In genomic region chrX:54359408-54359807, GRCh38 we compare ENCODE assay signal across 10 cellular contexts. TPM values are rescaled to one million over a fixed set of nuclear protein-coding genes. Genes with fewer than 3 reads are reported as not detected.
A peak's percentile ranks its signal among the peaks of the same experiment; 100 is the strongest.
DNase-seq lines count a peak whose midpoint lies in the region; ATAC-seq and TF ChIP-seq lines count a peak whose summit lies in the region.
"Had no signal": no experiment of that assay in that cellular context is flagged by ENCODE, and none has a peak within 500 bp of the region (broad histone marks: within the 10 kb centered on the region; RNA-seq: fewer than 3 reads in every experiment).

No MANE protein-coding gene starts in this region.

- CTCF ChIA-PET in CD4-positive, alpha-beta T cell (lab: Charles Lee): no interaction called here

- TF ChIP-seq POLR2A in prostate gland (IDR thresholded peaks at IDR 0.05): no peak
- no peak for TF ChIP-seq POLR2A in upper lobe of left lung (IDR thresholded peaks at IDR 0.05)

- DNase-seq in CD4-positive, alpha-beta T cell: no peak
- DNase-seq in choroid plexus epithelial cell (ENCODE audit: low read depth) (no peak), T-helper 9 cell (no peak), prostate gland (ENCODE audit: low spot score) (no peak), upper lobe of left lung (no peak)
- no peak for DNase-seq in naive thymus-derived CD8-positive, alpha-beta T cell
- DNase-seq: OCI-M1 had no signal

- H3K4me3 ChIP-seq in HUES64 (ENCODE audit: low read length) (peak overlapping the region; percentile 87), choroid plexus epithelial cell (ENCODE audit: low read depth, low read length) (peak overlapping the region; percentile 63), prostate gland (no peak overlapping the region), upper lobe of left lung (peak overlapping the region in 2 of 4 donors; percentile 42 to 51)

- intact Hi-C loops in CD4-positive, alpha-beta T cell (cut with DNase I, micrococcal nuclease): loop anchor here in 1 of 2 experiments (5.0 kb wide), 2 partner anchors 78 to 177 kb away; partner anchors contain the start of gene FAM120C
- intact Hi-C loops in prostate gland (cut with DNase I): no loop called here

- peak overlapping the region; percentile 85 for H3K9ac ChIP-seq in HUES64 (ENCODE audit: low read depth, low read length)

- H3K4me3 Mint-ChIP-seq in CD4-positive, alpha-beta T cell: peak overlapping the region; percentile 88
- H3K4me3 Mint-ChIP-seq in naive thymus-derived CD8-positive, alpha-beta T cell: peak overlapping the region; percentile 38 to 97 (median 90)

- H3K36me3 Mint-ChIP-seq in CD4-positive, alpha-beta T cell (ENCODE audit: low read depth): no peaks in the 10 kb centered on the region
- H3K36me3 Mint-ChIP-seq in naive thymus-derived CD8-positive, alpha-beta T cell: no peaks in the 10 kb centered on the region

- peaks cover 21% of the 10 kb centered on the region for H3K4me1 Mint-ChIP-seq in CD4-positive, alpha-beta T cell (ENCODE audit: low read depth)
- H3K4me1 Mint-ChIP-seq in naive thymus-derived CD8-positive, alpha-beta T cell: peaks cover 11 to 22% (median 21%) of the 10 kb centered on the region in 4 donors

- H3K27me3 Mint-ChIP-seq in CD4-positive, alpha-beta T cell: peaks cover 37% of the 10 kb centered on the region
- peaks cover 8 to 31% (median 18%) of the 10 kb centered on the region in 5 donors for H3K27me3 Mint-ChIP-seq in naive thymus-derived CD8-positive, alpha-beta T cell

- no peak for ATAC-seq in CD4-positive, alpha-beta T cell (ENCODE audit: poor library complexity)
- ATAC-seq in naive thymus-derived CD8-positive, alpha-beta T cell: no peak
- ATAC-seq in upper lobe of left lung (ENCODE audit: low FRiP score in 2 of 2): no peak
- ATAC-seq in GM21576 (IDR thresholded peaks at IDR 0.05; ENCODE audit: unreplicated experiment): no peak
- ATAC-seq: left colon had no signal

- H3K9me3 ChIP-seq in CD4-positive, alpha-beta T cell (ENCODE audit: control insufficient read depth, low read length): no peaks in the 10 kb centered on the region
- H3K9me3 ChIP-seq in HUES64 (ENCODE audit: insufficient read depth, low read depth, low read length) (no peaks in the 10 kb centered on the region), prostate gland (no peaks in the 10 kb centered on the region), upper lobe of left lung (no peaks in the 10 kb centered on the region)

- no peaks in the 10 kb centered on the region for H3K9me3 Mint-ChIP-seq in CD4-positive, alpha-beta T cell
- H3K9me3 Mint-ChIP-seq in naive thymus-derived CD8-positive, alpha-beta T cell: peaks cover 0 to 1% (median 0%) of the 10 kb centered on the region in 9 donors

- H3K27me3 ChIP-seq in CD4-positive, alpha-beta T cell (ENCODE audit: control insufficient read depth, insufficient read depth, low read length): peaks cover 4% of the 10 kb centered on the region
- H3K27me3 ChIP-seq in HUES64 (ENCODE audit: insufficient read depth, low read length): no peaks in the 10 kb centered on the region
- H3K27me3 ChIP-seq in prostate gland (replicated peaks; ENCODE audit: insufficient read depth): no peaks in the 10 kb centered on the region
- no peaks in the 10 kb centered on the region for H3K27me3 ChIP-seq in upper lobe of left lung

- no peak for TF ChIP-seq CTCF in CD4-positive, alpha-beta T cell (IDR thresholded peaks at IDR 0.05)
- TF ChIP-seq CTCF in choroid plexus epithelial cell (conservative IDR thresholded peaks at IDR 0.05; ENCODE audit: low read depth, low read length) (no peak), prostate gland (IDR thresholded peaks at IDR 0.05) (no peak), upper lobe of left lung (IDR thresholded peaks at IDR 0.05) (no peak)

- no peak overlapping the region for H3K27ac ChIP-seq in CD4-positive, alpha-beta T cell (ENCODE audit: low read depth, low read length)
- H3K27ac ChIP-seq in HUES64 (ENCODE audit: low read depth, low read length) (peak overlapping the region; percentile 98; the same call in 1 of the 2 replicates), prostate gland (no peak overlapping the region), upper lobe of left lung (no peak overlapping the region)

- H3K36me3 ChIP-seq in HUES64 (ENCODE audit: insufficient read depth, low read length): no peaks in the 10 kb centered on the region
- no peaks in the 10 kb centered on the region for H3K36me3 ChIP-seq in prostate gland
- no peaks in the 10 kb centered on the region for H3K36me3 ChIP-seq in upper lobe of left lung

- no peak for TF ChIP-seq EP300 in upper lobe of left lung (IDR thresholded peaks at IDR 0.05)

- 61% methylated on average over 3 of the region's 4 CpGs for WGBS in HUES64
- WGBS in prostate gland: 87% methylated on average over 4 of the region's 4 CpGs
- WGBS in upper lobe of left lung, 2 donors: 69 to 75% methylated on average over 3 to 4 of the region's 4 CpGs

- POLR2A ChIA-PET in CD4-positive, alpha-beta T cell (lab: Charles Lee): interaction anchor here (0.6 kb wide), 1 partner anchor 130 kb away, joined by 3 read pairs; no protein-coding TSS in a partner anchor
- POLR2A ChIA-PET in naive thymus-derived CD8-positive, alpha-beta T cell (lab: Charles Lee): interaction anchor here (0.5 kb wide), 1 partner anchor 1126 kb away, joined by 3 read pairs; no protein-coding TSS in a partner anchor

- no peak overlapping the region for H3K27ac Mint-ChIP-seq in CD4-positive, alpha-beta T cell
- no peak overlapping the region for H3K27ac Mint-ChIP-seq in naive thymus-derived CD8-positive, alpha-beta T cell

- H3K4me1 ChIP-seq in HUES64 (ENCODE audit: insufficient read depth, low read length): peaks cover 6% of the 10 kb centered on the region; the same call in 1 of the 2 replicates
- no peaks in the 10 kb centered on the region for H3K4me1 ChIP-seq in prostate gland (replicated peaks)
- peaks cover 0 to 6% (median 4%) of the 10 kb centered on the region in 4 donors for H3K4me1 ChIP-seq in upper lobe of left lung

RNA-seq across cellular contexts. Expression of gene WNK3, which starts 1.6 kb away (rescaled TPM):
- under 1 TPM; 0.16 to 0.25 TPM for total RNA-seq in CD4-positive, alpha-beta T cell
- 8.4 TPM for polyA plus RNA-seq in HUES64 (2013, experiment 1 of 2)
- polyA plus RNA-seq in HUES64 (2013, experiment 2 of 2): 8.2 TPM
- total RNA-seq in naive thymus-derived CD8-positive, alpha-beta T cell: 1 to 10 TPM in 1 of 2 experiments, under 1 TPM in 1; 0.88 to 1.2 TPM
- under 1 TPM; 0.25 to 0.46 (median 0.26) TPM for polyA plus RNA-seq in naive thymus-derived CD8-positive, alpha-beta T cell
- total RNA-seq in prostate gland (10 to 100 TPM in 1 of 2 donors, 1 to 10 TPM in 1; 2.4 to 60.3 TPM), upper lobe of left lung (1 to 10 TPM in 2 of 6 donors, under 1 TPM in 4; 0.84 to 1.4 (median 0.90) TPM)

Comparison
In these comparisons a context has a peak if more than half of its experiments do, and no peak if none do; other contexts are left out.
1. H3K4me3 ChIP-seq: peak in HUES64 (single experiment) and choroid plexus epithelial cell (single experiment); none in prostate gland (0 of 2).